ENCODE assay signal across 8 cellular contexts in genomic region chrX:47643926-47644325, GRCh38. TPM values are rescaled to one million over a fixed set of nuclear protein-coding genes. Genes with fewer than 3 reads are reported as not detected.
A peak's percentile ranks its signal among the peaks of the same experiment; 100 is the strongest.
DNase-seq lines count a peak whose midpoint lies in the region; ATAC-seq and TF ChIP-seq lines count a peak whose summit lies in the region.

No MANE protein-coding gene starts in this region.

- H3K9me3 ChIP-seq in MM.1S (replicated peaks; ENCODE audit: insufficient read depth, low read length) = no peaks in the 10 kb centered on the region
- no peaks in the 10 kb centered on the region for H3K9me3 ChIP-seq in colonic mucosa

- H2AFZ ChIP-seq in MM.1S (ENCODE audit: low read length) = no peak overlapping the region

- no peaks in the 10 kb centered on the region for H3K9me2 ChIP-seq in MM.1S (replicated peaks; ENCODE audit: insufficient read depth, low read length)

- peaks cover 35% of the 10 kb centered on the region for H3K79me2 ChIP-seq in MM.1S (ENCODE audit: low read length)

- H3K4me3 ChIP-seq in MM.1S (ENCODE audit: low read length) (no peak overlapping the region), colonic mucosa (no peak overlapping the region)

- H3K4me2 ChIP-seq in MM.1S (ENCODE audit: low read depth, low read length) = no peak overlapping the region

- TF ChIP-seq CTCF in MM.1S (IDR thresholded peaks at IDR 0.05; ENCODE audit: low read length) (peak; percentile 28), colonic mucosa (IDR thresholded peaks at IDR 0.05) (peak; percentile 13)

- H3K9ac ChIP-seq in MM.1S (ENCODE audit: low read length) (no peak overlapping the region), colonic mucosa (ENCODE audit: low read depth in 2 of 2, low read length in 2 of 2) (no peak overlapping the region)

- no peak for ATAC-seq in HG02623 (IDR thresholded peaks at IDR 0.05; ENCODE audit: unreplicated experiment)

- H3K27me3 ChIP-seq in MM.1S (replicated peaks; ENCODE audit: insufficient read depth, low read length) (no peaks in the 10 kb centered on the region), colonic mucosa (no peaks in the 10 kb centered on the region)

- peak; percentile 45 for DNase-seq in EH (ENCODE audit: low read depth)
- DNase-seq in MM.1S = peak; percentile 11
- DNase-seq in colonic mucosa = no peak
- peak; percentile 63 to 71 for DNase-seq in lung microvascular endothelial cell (ENCODE audit: low read depth in 2 of 2)
- DNase-seq in NCI-H2227 treated with DMSO at 0.1 percent for 48 hours (lab: John Stamatoyannopoulos, UW) = no peak
- DNase-seq in hippocampal formation (lab: John Stamatoyannopoulos, UW) = no peak
- DNase-seq in NCI-H2107 treated with DMSO at 0.1 percent for 48 hours (lab: John Stamatoyannopoulos, UW; ENCODE audit: unreplicated experiment) = no peak

- H3K27ac ChIP-seq in MM.1S (ENCODE audit: low read length) = no peak overlapping the region
- H3K27ac ChIP-seq in colonic mucosa = no peak overlapping the region

- H4K20me1 ChIP-seq in MM.1S (ENCODE audit: insufficient read depth, low read length) = no peaks in the 10 kb centered on the region

- intact Hi-C loops in colonic mucosa (cut with DNase I) = loop anchor here (5.0 kb wide), 1 partner anchor 102 kb away; no protein-coding TSS in a partner anchor

- H3K36me3 ChIP-seq in MM.1S (replicated peaks; ENCODE audit: insufficient read depth, low read length) (no peaks in the 10 kb centered on the region), colonic mucosa (no peaks in the 10 kb centered on the region)

- H3K4me1 ChIP-seq in MM.1S (ENCODE audit: low read length) (no peaks in the 10 kb centered on the region), colonic mucosa (no peaks in the 10 kb centered on the region)

- no peaks in the 10 kb centered on the region for H3F3A ChIP-seq in MM.1S (ENCODE audit: insufficient read depth, low read length)

RNA-seq across cellular contexts. Expression of gene ELK1, which starts 6.4 kb away (rescaled TPM):
- total RNA-seq in colonic mucosa (10 to 100 TPM; 26.7 to 31.0 TPM), lung microvascular endothelial cell (7.4 and 10.9 TPM in 2 replicates)

RNA-seq across cellular contexts. Expression of gene CFP, which starts 14.2 kb away (rescaled TPM):
- total RNA-seq in colonic mucosa (1 to 10 TPM; 1.1 to 4.1 TPM), lung microvascular endothelial cell (under 0.01 and 0.22 TPM in 2 replicates)

RNA-seq across cellular contexts. Expression of gene UXT, which starts 15.1 kb away (rescaled TPM):
- total RNA-seq in colonic mucosa = 100 to 1,000 TPM; 102 to 123 TPM
- total RNA-seq in lung microvascular endothelial cell = 123 and 164 TPM in 2 replicates

RNA-seq across cellular contexts. Expression of gene SYN1, which starts 24.3 kb away (rescaled TPM):
- total RNA-seq in colonic mucosa (1 to 10 TPM in 1 of 2 donors, under 1 TPM in 1; 0.96 to 1.5 TPM), lung microvascular endothelial cell (under 0.01 TPM in 1 of 2 replicates, not detected in the other)

Comparison
In these comparisons a context has a peak if more than half of its experiments do, and no peak if none do; other contexts are left out.
1. DNase-seq: peak in EH (single experiment), MM.1S (single experiment) and lung microvascular endothelial cell (2 of 2); none in colonic mucosa (single experiment), NCI-H2227 treated with DMSO at 0.1 percent for 48 hours (single experiment), hippocampal formation (0 of 2) and NCI-H2107 treated with DMSO at 0.1 percent for 48 hours (single experiment).